ENCODE assay signal across 3 cellular contexts in genomic region chr3:69853033-69853432, GRCh38.
"Had no signal": no experiment of that assay in that cellular context is flagged by ENCODE, and none has a peak within 500 bp of the region (broad histone marks: within the 10 kb centered on the region; RNA-seq: fewer than 3 reads in every experiment).

No MANE protein-coding gene starts in this region.

- H3K4me3 ChIP-seq: GM12878 had no signal

- ATAC-seq: GM12878 had no signal

- DNase-seq: GDM1, GF-D8 had no signal
